In genomic region chr2:76050196-76050595, GRCh38 we compare ENCODE assay signal across 26 cellular contexts.
DNase-seq lines count a peak whose midpoint lies in the region; ATAC-seq, FAIRE-seq and TF ChIP-seq lines count a peak whose summit lies in the region.
"Had no signal": no experiment of that assay in that cellular context is flagged by ENCODE, and none has a peak within 500 bp of the region (broad histone marks: within the 10 kb centered on the region; RNA-seq: fewer than 3 reads in every experiment).

No MANE protein-coding gene starts in this region.

- POLR2A ChIA-PET in OCI-LY7 (lab: Charles Lee), result interaction anchor here (0.6 kb wide), 1 partner anchor 49 kb away, joined by 3 read pairs; no protein-coding TSS in a partner anchor

- H3K27ac ChIP-seq in DND-41 (ENCODE audit: low read length), result no peak overlapping the region
- H3K27ac ChIP-seq in OCI-LY7 (ENCODE audit: low read depth, low read length, poor library complexity, severe bottlenecking), result no peak overlapping the region
- no peak overlapping the region for H3K27ac ChIP-seq in kidney (ENCODE audit: low read depth in 2 of 2, low read length in 2 of 2)
- H3K27ac ChIP-seq: esophagus muscularis mucosa, HL-60, lower lobe of right lung, neutrophil, skin epidermis, vagina had no signal

- no peak for FAIRE-seq in kidney (lab: Jason Lieb, UNC)
- FAIRE-seq: frontal cortex, GM19239, keratinocyte had no signal

- H3K36me3 ChIP-seq in BE2C (no peaks in the 10 kb centered on the region), DND-41 (ENCODE audit: insufficient read depth, low read length) (no peaks in the 10 kb centered on the region), OCI-LY7 (ENCODE audit: insufficient read depth, low read length) (no peaks in the 10 kb centered on the region), kidney (ENCODE audit: control insufficient read depth in 1 of 2, insufficient read depth in 2 of 2, low read length in 2 of 2) (no peaks in the 10 kb centered on the region)
- H3K36me3 ChIP-seq: esophagus muscularis mucosa, lower lobe of right lung, neutrophil, vagina had no signal

- no peak overlapping the region for H2AFZ ChIP-seq in DND-41 (ENCODE audit: low read depth, low read length)
- no peak overlapping the region for H2AFZ ChIP-seq in OCI-LY7 (ENCODE audit: low read length)

- H3K9me3 ChIP-seq in BE2C (no peaks in the 10 kb centered on the region), DND-41 (ENCODE audit: insufficient read depth, low read length, severe bottlenecking) (no peaks in the 10 kb centered on the region), OCI-LY7 (ENCODE audit: low read length) (no peaks in the 10 kb centered on the region), kidney (ENCODE audit: control insufficient read depth in 1 of 2, low read length in 2 of 2) (peaks cover 0 to 17% of the 10 kb centered on the region in 2 donors)
- H3K9me3 ChIP-seq: esophagus muscularis mucosa, neutrophil, vagina had no signal

- H3K4me1 ChIP-seq in BE2C, result no peaks in the 10 kb centered on the region
- no peaks in the 10 kb centered on the region for H3K4me1 ChIP-seq in DND-41 (ENCODE audit: insufficient read depth, low read length)
- no peaks in the 10 kb centered on the region for H3K4me1 ChIP-seq in OCI-LY7 (ENCODE audit: insufficient read depth, low read length, poor library complexity, severe bottlenecking)
- no peaks in the 10 kb centered on the region for H3K4me1 ChIP-seq in kidney (ENCODE audit: control insufficient read depth in 1 of 2, insufficient read depth in 1 of 2, low read depth in 1 of 2, low read length in 2 of 2)
- H3K4me1 ChIP-seq: esophagus muscularis mucosa, lower lobe of right lung, vagina had no signal

- CTCF ChIA-PET in OCI-LY7 (lab: Charles Lee; ENCODE audit: unreplicated experiment), result no interaction called here

- H3K4me2 ChIP-seq in DND-41 (ENCODE audit: insufficient read depth, low read length) (no peak overlapping the region), OCI-LY7 (ENCODE audit: low read length) (no peak overlapping the region)

- intact Hi-C loops in OCI-LY7 (cut with micrococcal nuclease; ENCODE audit: unreplicated experiment), result no loop called here
- intact Hi-C loops in kidney (cut with DNase I), result no loop called here

- no peaks in the 10 kb centered on the region for H3K9me2 ChIP-seq in OCI-LY7 (ENCODE audit: insufficient read depth, low read length)

- H3K79me2 ChIP-seq in DND-41 (ENCODE audit: insufficient read depth, low read length) (no peaks in the 10 kb centered on the region), OCI-LY7 (ENCODE audit: insufficient read depth, low read depth, low read length) (no peaks in the 10 kb centered on the region)

- BruUV-seq in OCI-LY7 (replicated peaks; lab: Mats Ljungman, UMichigan), result no TSS peak

- H3K9ac ChIP-seq in DND-41 (ENCODE audit: low read depth, low read length), result no peak overlapping the region
- no peak overlapping the region for H3K9ac ChIP-seq in kidney (ENCODE audit: low read length in 2 of 2)

- TF ChIP-seq CTCF in BE2C (IDR thresholded peaks at IDR 0.05; ENCODE audit: low read depth, low read length) (peak; percentile 44), DND-41 (IDR thresholded peaks at IDR 0.05; ENCODE audit: borderline replicate concordance, extremely low read depth, low read length, poor library complexity, severe bottlenecking) (peak; percentile 14), OCI-LY7 (conservative IDR thresholded peaks at IDR 0.05; ENCODE audit: low read length) (peak; percentile 26; the same call in 1 of the 2 replicates), epithelial cell of proximal tubule (conservative IDR thresholded peaks at IDR 0.05; ENCODE audit: low read depth, low read length) (peak; percentile 27), kidney (IDR thresholded peaks at IDR 0.05; ENCODE audit: borderline replicate concordance, extremely low read depth, insufficient read depth) (no peak)

- H4K20me1 ChIP-seq in DND-41 (ENCODE audit: insufficient read depth, low read length) (no peaks in the 10 kb centered on the region), OCI-LY7 (ENCODE audit: insufficient read depth, low read length) (no peaks in the 10 kb centered on the region)

- H3K27me3 ChIP-seq in BE2C (no peaks in the 10 kb centered on the region), DND-41 (ENCODE audit: insufficient read depth, low read length, poor library complexity) (no peaks in the 10 kb centered on the region)
- H3K27me3 ChIP-seq: esophagus muscularis mucosa, neutrophil, vagina had no signal

- peak; percentile 11 for DNase-seq in BE2C
- DNase-seq in DND-41, result no peak
- no peak for DNase-seq in OCI-LY7 (ENCODE audit: low spot score)
- DNase-seq in epithelial cell of proximal tubule (ENCODE audit: low read depth), result no peak
- no peak for DNase-seq in activated gamma-delta T cell treated with Interleukin-2 at 50 U/mL for 16 hours
- DNase-seq in kidney, result no peak
- DNase-seq: activated CD4-positive, alpha-beta memory T cell treated with anti-CD3 and anti-CD28 coated beads, Interleukin-2, amount 10 ng/mL, durations not matched to agents 7 days and 5 days; activated effector memory CD4-positive, alpha-beta T cell treated with anti-CD3 and anti-CD28 coated beads, Interleukin-2, amount 50 U/mL, for 16 hours; activated naive CD8-positive, alpha-beta T cell treated with anti-CD3 and anti-CD28 coated beads, Interleukin-2, amount 50 U/mL, for 24 hours; CD4-positive, alpha-beta memory T cell; effector CD8-positive, alpha-beta T cell; hippocampal formation; lower lobe of right lung; NCI-H1417; NCI-H226; stimulated activated CD4-positive, alpha-beta T cell treated with anti-CD3 and anti-CD28 coated beads, Interleukin-2, amount 100 ng/mL, for 24 hours had no signal

- no peak overlapping the region for H3K4me3 ChIP-seq in BE2C (ENCODE audit: low read depth, low read length)
- H3K4me3 ChIP-seq in DND-41 (ENCODE audit: low read depth in 1 of 2, low read length in 2 of 2), result no peak overlapping the region
- no peak overlapping the region for H3K4me3 ChIP-seq in OCI-LY7 (ENCODE audit: low read depth, low read length, poor library complexity, severe bottlenecking)
- no peak overlapping the region for H3K4me3 ChIP-seq in epithelial cell of proximal tubule (ENCODE audit: low read depth, low read length)
- H3K4me3 ChIP-seq in kidney (ENCODE audit: low read length in 2 of 2), result no peak overlapping the region
- H3K4me3 ChIP-seq: esophagus muscularis mucosa, lower lobe of right lung, skin epidermis, vagina had no signal

- ATAC-seq in DND-41 (ENCODE audit: insufficient read depth, low read depth), result no peak
- ATAC-seq in HG03521 (IDR thresholded peaks at IDR 0.05; ENCODE audit: unreplicated experiment), result no peak
- ATAC-seq: activated naive CD8-positive, alpha-beta T cell treated with anti-CD3 and anti-CD28 coated beads, Interleukin-2, amount 50 U/mL, for 24 hours; lower lobe of right lung; stimulated activated effector memory CD8-positive, alpha-beta T cell treated with anti-CD3 and anti-CD28 coated beads, Interleukin-12 subunit alpha, Interleukin-12 subunit beta, amount 100 ng/mL, for 72 hours had no signal
